10 cellular contexts compared by ENCODE assay signal in genomic region chr20:4869290-4870193, GRCh38. TPM values are rescaled to one million over a fixed set of nuclear protein-coding genes. Genes with fewer than 3 reads are reported as not detected.
DNase-seq lines count a peak whose midpoint lies in the region; ATAC-seq and TF ChIP-seq lines count a peak whose summit lies in the region.
"Had no signal": no experiment of that assay in that cellular context is flagged by ENCODE, and none has a peak within 500 bp of the region (broad histone marks: within the 10 kb centered on the region; RNA-seq: fewer than 3 reads in every experiment).

No MANE protein-coding gene starts in this region.

- peak overlapping the region; percentile 58 for H3K27ac Mint-ChIP-seq in activated CD4-positive, alpha-beta memory T cell treated with anti-CD3 and anti-CD28 coated beads, Interleukin-2, amount 10 ng/mL, durations not matched to agents 7 days and 5 days
- H3K27ac Mint-ChIP-seq: activated naive CD8-positive, alpha-beta T cell treated with anti-CD3 and anti-CD28 coated beads, Interleukin-2, amount 10 ng/mL, durations not matched to agents 7 days and 5 days had no signal

- H3K4me1 ChIP-seq in right lobe of liver, result peaks cover 0 to 14% (median 0%) of the 10 kb centered on the region in 4 donors

- ATAC-seq in right lobe of liver (peak; percentile 54 to 91 (median 74)), HG03469 (IDR thresholded peaks at IDR 0.05; ENCODE audit: unreplicated experiment) (no peak)

- peak overlapping the region; percentile 60 for H3K4me3 Mint-ChIP-seq in activated CD4-positive, alpha-beta memory T cell treated with anti-CD3 and anti-CD28 coated beads, Interleukin-2, amount 10 ng/mL, durations not matched to agents 7 days and 5 days
- H3K4me3 Mint-ChIP-seq: activated naive CD8-positive, alpha-beta T cell treated with anti-CD3 and anti-CD28 coated beads, Interleukin-2, amount 10 ng/mL, durations not matched to agents 7 days and 5 days had no signal

- peaks cover 16% of the 10 kb centered on the region for H3K36me3 Mint-ChIP-seq in activated CD4-positive, alpha-beta memory T cell treated with anti-CD3 and anti-CD28 coated beads, Interleukin-2, amount 10 ng/mL, durations not matched to agents 7 days and 5 days (ENCODE audit: low read depth)

- peaks cover 8 to 40% (median 13%) of the 10 kb centered on the region in 4 donors for H3K36me3 ChIP-seq in right lobe of liver

- no peaks in the 10 kb centered on the region for H3K9me3 ChIP-seq in right lobe of liver

- CTCF ChIA-PET in activated CD4-positive, alpha-beta memory T cell treated with anti-CD3 and anti-CD28 coated beads, Interleukin-2, amount 10 ng/mL, durations not matched to agents 7 days and 5 days (lab: Charles Lee), result no interaction called here

- WGBS in right lobe of liver (ENCODE audit: insufficient coverage, low coverage, low lambda C conversion rate, missing lambda C conversion rate), result 68% methylated on average over 13 of the region's 20 CpGs

- intact Hi-C loops in right lobe of liver (cut with DNase I), result no loop called here

- no peak for TF ChIP-seq CTCF in right lobe of liver (IDR thresholded peaks at IDR 0.05)

- POLR2A ChIA-PET in activated CD4-positive, alpha-beta memory T cell treated with anti-CD3 and anti-CD28 coated beads, Interleukin-2, amount 10 ng/mL, durations not matched to agents 7 days and 5 days (lab: Charles Lee), result no interaction called here

- H3K4me3 ChIP-seq in right lobe of liver, result no peak overlapping the region

- no peaks in the 10 kb centered on the region for H3K27me3 ChIP-seq in right lobe of liver

- H3K4me1 Mint-ChIP-seq in activated CD4-positive, alpha-beta memory T cell treated with anti-CD3 and anti-CD28 coated beads, Interleukin-2, amount 10 ng/mL, durations not matched to agents 7 days and 5 days, result peaks cover 14% of the 10 kb centered on the region

- in situ Hi-C loops in Caki2 (cut with HindIII; ENCODE audit: low pct_unique_long_range_greater_than_20kb, low sequenced_read_pairs), result no loop called here

- no peaks in the 10 kb centered on the region for H3K9me3 Mint-ChIP-seq in activated CD4-positive, alpha-beta memory T cell treated with anti-CD3 and anti-CD28 coated beads, Interleukin-2, amount 10 ng/mL, durations not matched to agents 7 days and 5 days
- H3K9me3 Mint-ChIP-seq: activated naive CD8-positive, alpha-beta T cell treated with anti-CD3 and anti-CD28 coated beads, Interleukin-2, amount 10 ng/mL, durations not matched to agents 7 days and 5 days had no signal

- DNase-seq in Caki2 (ENCODE audit: low read depth) (peak; percentile 80), LoVo (ENCODE audit: low spot score) (peak; percentile 67), right lobe of liver (no peak), GF-D8 (lab: John Stamatoyannopoulos, UW) (no peak), cortex of kidney (lab: John Stamatoyannopoulos, UW) (no peak)
- peak; percentile 26 for DNase-seq in activated CD4-positive, alpha-beta memory T cell treated with anti-CD3 and anti-CD28 coated beads, Interleukin-2, amount 10 ng/mL, durations not matched to agents 7 days and 5 days
- DNase-seq: activated naive CD8-positive, alpha-beta T cell treated with anti-CD3 and anti-CD28 coated beads, Interleukin-2, amount 10 ng/mL, durations not matched to agents 7 days and 5 days; NCI-H2081 treated with DMSO at 0.1 percent for 48 hours; retina had no signal

- no peaks in the 10 kb centered on the region for H3K27me3 Mint-ChIP-seq in activated CD4-positive, alpha-beta memory T cell treated with anti-CD3 and anti-CD28 coated beads, Interleukin-2, amount 10 ng/mL, durations not matched to agents 7 days and 5 days
- H3K27me3 Mint-ChIP-seq: activated naive CD8-positive, alpha-beta T cell treated with anti-CD3 and anti-CD28 coated beads, Interleukin-2, amount 10 ng/mL, durations not matched to agents 7 days and 5 days had no signal

- H3K27ac ChIP-seq in right lobe of liver, result peak overlapping the region in 2 of 3 donors; percentile 60

- TF ChIP-seq POLR2A in right lobe of liver (IDR thresholded peaks at IDR 0.05), result no peak

RNA-seq across cellular contexts. Expression of gene RASSF2, which starts 46.1 kb away (rescaled TPM):
- total RNA-seq in Caki2 (2014; rRNA removed; shearing (Covaris generic); ENCODE audit: low replicate concordance), result 45.8 and 58.6 TPM in 2 replicates
- total RNA-seq in activated CD4-positive, alpha-beta memory T cell treated with anti-CD3 and anti-CD28 coated beads, Interleukin-2, amount 10 ng/mL, durations not matched to agents 7 days and 5 days, result 10 to 100 TPM; 69.1 to 70.6 TPM
- 1 to 10 TPM; 2.0 to 4.8 (median 4.2) TPM for total RNA-seq in right lobe of liver

Comparison
In these comparisons a context has a peak if more than half of its experiments do, and no peak if none do; other contexts are left out.
1. DNase-seq: peak in Caki2 (single experiment), LoVo (single experiment) and activated CD4-positive, alpha-beta memory T cell treated with anti-CD3 and anti-CD28 coated beads, Interleukin-2, amount 10 ng/mL, durations not matched to agents 7 days and 5 days (single experiment); none in right lobe of liver (0 of 3), GF-D8 (single experiment) and cortex of kidney (single experiment).